Comparison of ENCODE assay signal across 12 cellular contexts in the genomic region with DNA sequence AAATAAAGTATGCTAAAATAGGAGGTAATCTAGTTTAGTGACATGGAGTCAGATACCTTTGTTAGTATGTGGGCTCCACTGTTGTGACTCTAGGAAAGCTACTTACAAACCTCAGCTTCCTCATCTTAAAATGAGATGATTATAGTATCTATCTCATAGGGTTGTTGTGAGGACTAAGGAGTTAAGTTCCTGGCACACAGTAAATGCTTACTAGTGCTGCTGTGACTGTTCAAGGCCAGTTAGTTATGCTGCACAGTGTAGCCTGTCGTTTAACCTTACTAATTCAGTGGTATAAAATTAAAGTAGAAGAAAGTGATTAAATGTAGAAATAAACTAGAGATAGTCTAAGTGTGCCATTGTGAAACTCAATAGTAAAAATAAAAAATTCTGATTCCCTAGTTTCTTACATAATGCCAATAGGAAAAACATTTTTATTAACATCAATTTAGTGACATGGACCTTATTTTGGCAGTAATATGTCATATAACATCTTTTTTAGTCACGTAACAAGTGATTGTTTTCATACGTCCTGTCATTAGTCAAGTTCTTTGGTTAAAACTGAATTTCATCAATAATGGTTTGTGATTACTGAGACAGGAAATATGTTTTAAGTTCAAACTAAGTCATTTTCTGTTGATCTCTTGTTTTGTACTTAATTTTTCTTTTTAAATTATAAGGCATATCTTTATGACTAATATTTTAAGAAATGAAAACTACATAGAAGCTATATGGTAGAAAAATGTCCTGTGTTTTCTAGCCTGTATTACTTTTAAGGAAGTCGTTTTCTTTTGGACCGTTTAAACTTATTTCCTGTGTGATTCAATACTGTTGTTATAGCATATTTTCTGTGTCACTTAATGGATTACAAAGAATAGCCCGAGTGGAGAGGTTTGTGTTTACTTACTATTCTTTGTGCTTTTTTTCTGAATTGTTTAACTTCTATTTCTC.
DNase-seq lines count a peak whose midpoint lies in the region; ATAC-seq and TF ChIP-seq lines count a peak whose summit lies in the region.
"Had no signal": no experiment of that assay in that cellular context is flagged by ENCODE, and none has a peak within 500 bp of the region (broad histone marks: within the 10 kb centered on the region; RNA-seq: fewer than 3 reads in every experiment).

No MANE protein-coding gene starts in this region.

- CTCF ChIA-PET in T-cell (lab: Charles Lee) = interaction anchor here in 1 of 2 donors (0.5 to 1.9 kb wide), 5 partner anchors 9 to 692 kb away, joined by 3 to 9 read pairs (median 6); a partner anchor contains a TSS

- no peaks in the 10 kb centered on the region for H3K27me3 Mint-ChIP-seq in stimulated activated naive CD8-positive, alpha-beta T cell treated with anti-CD3 and anti-CD28 coated beads, Interleukin-15, Interleukin-2, amounts not matched to agents 100 ng/mL and 50 ng/mL, for 24 hours
- no peaks in the 10 kb centered on the region for H3K27me3 Mint-ChIP-seq in T-cell

- H3K4me1 ChIP-seq in hepatocyte (ENCODE audit: insufficient read depth) = no peaks in the 10 kb centered on the region

- peaks cover 42% of the 10 kb centered on the region for H3K4me1 Mint-ChIP-seq in stimulated activated naive CD8-positive, alpha-beta T cell treated with anti-CD3 and anti-CD28 coated beads, Interleukin-15, Interleukin-2, amounts not matched to agents 100 ng/mL and 50 ng/mL, for 24 hours (ENCODE audit: low read depth)
- H3K4me1 Mint-ChIP-seq in T-cell = peaks cover 58 to 70% (median 69%) of the 10 kb centered on the region in 3 donors

- H3K27ac ChIP-seq in hepatocyte = no peak overlapping the region

- no peak overlapping the region for H3K4me3 Mint-ChIP-seq in stimulated activated naive CD8-positive, alpha-beta T cell treated with anti-CD3 and anti-CD28 coated beads, Interleukin-15, Interleukin-2, amounts not matched to agents 100 ng/mL and 50 ng/mL, for 24 hours
- H3K4me3 Mint-ChIP-seq in T-cell = peak overlapping the region; percentile 52 to 63 (median 53)

- H3K27me3 ChIP-seq in hepatocyte = no peaks in the 10 kb centered on the region

- no peak for ATAC-seq in stimulated activated naive CD8-positive, alpha-beta T cell treated with anti-CD3 and anti-CD28 coated beads, Interleukin-15, Interleukin-2, amounts not matched to agents 100 U/mL and 50 U/mL, for 24 hours
- ATAC-seq in T-cell (replicated peaks in 1 of 4) (peak; percentile 40 to 71 (median 65)), HG02759 (IDR thresholded peaks at IDR 0.05; ENCODE audit: unreplicated experiment) (no peak), GM19324 (IDR thresholded peaks at IDR 0.05; ENCODE audit: low FRiP score, unreplicated experiment) (no peak)

- H3K4me2 ChIP-seq in hepatocyte = no peak overlapping the region

- POLR2A ChIA-PET in T-cell (lab: Charles Lee) = interaction anchor here in 1 of 2 donors (1.2 kb wide), 1 partner anchor 18 kb away, joined by 4 read pairs; no protein-coding TSS in a partner anchor

- peaks cover 27% of the 10 kb centered on the region for H3K36me3 Mint-ChIP-seq in stimulated activated naive CD8-positive, alpha-beta T cell treated with anti-CD3 and anti-CD28 coated beads, Interleukin-15, Interleukin-2, amounts not matched to agents 100 ng/mL and 50 ng/mL, for 24 hours (ENCODE audit: low read depth)
- peaks cover 29% of the 10 kb centered on the region for H3K36me3 Mint-ChIP-seq in T-cell

- no peak overlapping the region for H2AFZ ChIP-seq in hepatocyte

- peaks cover 13% of the 10 kb centered on the region for H4K20me1 ChIP-seq in hepatocyte (ENCODE audit: insufficient read depth, poor library complexity, severe bottlenecking)

- 74% methylated on average over 6 of the region's 6 CpGs for WGBS in hepatocyte (ENCODE audit: low lambda C conversion rate, missing lambda C conversion rate)

- H3K79me2 ChIP-seq in hepatocyte = peaks cover 5% of the 10 kb centered on the region

- no peaks in the 10 kb centered on the region for H3K9me3 Mint-ChIP-seq in stimulated activated naive CD8-positive, alpha-beta T cell treated with anti-CD3 and anti-CD28 coated beads, Interleukin-15, Interleukin-2, amounts not matched to agents 100 ng/mL and 50 ng/mL, for 24 hours
- no peaks in the 10 kb centered on the region for H3K9me3 Mint-ChIP-seq in T-cell

- no peak overlapping the region for H3K4me3 ChIP-seq in hepatocyte

- no peaks in the 10 kb centered on the region for H3K36me3 ChIP-seq in hepatocyte (replicated peaks; ENCODE audit: insufficient read depth, low read depth)

- no peak for TF ChIP-seq CTCF in hepatocyte (IDR thresholded peaks at IDR 0.05; ENCODE audit: poor library complexity)

- H3K9me3 ChIP-seq in hepatocyte (ENCODE audit: low read depth) = no peaks in the 10 kb centered on the region

- DNase-seq in stimulated activated naive CD8-positive, alpha-beta T cell treated with anti-CD3 and anti-CD28 coated beads, Interleukin-15, Interleukin-2, amounts not matched to agents 100 U/mL and 50 U/mL, for 24 hours = no peak
- DNase-seq in T-cell (no peak), fibroblast of peridontal ligament (ENCODE audit: extremely low read depth) (peak; percentile 5), hepatocyte (ENCODE audit: low spot score) (no peak), OCI-M1 (lab: John Stamatoyannopoulos, UW) (no peak)
- DNase-seq: islet precursor cell, NCI-H146, retina, RPMI8226 had no signal

- H3K27ac Mint-ChIP-seq in stimulated activated naive CD8-positive, alpha-beta T cell treated with anti-CD3 and anti-CD28 coated beads, Interleukin-15, Interleukin-2, amounts not matched to agents 100 ng/mL and 50 ng/mL, for 24 hours = peak overlapping the region; percentile 65
- H3K27ac Mint-ChIP-seq in T-cell = peak overlapping the region; percentile 83 to 87

- H3K9me2 ChIP-seq in hepatocyte (replicated peaks; ENCODE audit: insufficient read depth) = no peaks in the 10 kb centered on the region

Comparison
In these comparisons a context has a peak if more than half of its experiments do, and no peak if none do; other contexts are left out.
1. ATAC-seq: peak in T-cell (4 of 4); none in stimulated activated naive CD8-positive, alpha-beta T cell treated with anti-CD3 and anti-CD28 coated beads, Interleukin-15, Interleukin-2, amounts not matched to agents 100 U/mL and 50 U/mL, for 24 hours (single experiment), HG02759 (single experiment) and GM19324 (single experiment).